In genomic region chr10:119340893-119341235, GRCh38 we compare ENCODE assay signal across 1 cellular context.
TF ChIP-seq lines count a peak whose summit lies in the region.

No MANE protein-coding gene starts in this region.

TF ChIP-seq in IMR-90, 13 proteins besides CTCF, POLR2A, EP300 and RAD21 (continued from another document):
- TF ChIP-seq NFE2L2 (IDR thresholded peaks at IDR 0.05; ENCODE audit: low read depth, low read length): no peak
- no peak for TF ChIP-seq USF2 (IDR thresholded peaks at IDR 0.05; ENCODE audit: low read depth, low read length)
- no peak for TF ChIP-seq RFX5 (IDR thresholded peaks at IDR 0.05; ENCODE audit: low read depth, low read length)
- TF ChIP-seq RCOR1 (IDR thresholded peaks at IDR 0.05; ENCODE audit: insufficient replicate concordance, low read length): no peak
- TF ChIP-seq ELK1 (IDR thresholded peaks at IDR 0.05; ENCODE audit: borderline replicate concordance, low read depth, low read length): no peak
